12 cellular contexts compared by ENCODE assay signal in genomic region chr3:94071713-94072284, GRCh38. TPM values are rescaled to one million over a fixed set of nuclear protein-coding genes. Genes with fewer than 3 reads are reported as not detected.
A peak's percentile ranks its signal among the peaks of the same experiment; 100 is the strongest.
DNase-seq lines count a peak whose midpoint lies in the region; ATAC-seq and TF ChIP-seq lines count a peak whose summit lies in the region.
"Had no signal": no experiment of that assay in that cellular context is flagged by ENCODE, and none has a peak within 500 bp of the region (broad histone marks: within the 10 kb centered on the region; RNA-seq: fewer than 3 reads in every experiment).

No MANE protein-coding gene starts in this region.

- 89 to 92% methylated on average over 4 of the region's 4 CpGs for WGBS in thyroid gland, 2 donors

- CTCF ChIA-PET in activated CD4-positive, alpha-beta memory T cell treated with anti-CD3 and anti-CD28 coated beads, Interleukin-2, amount 10 ng/mL, durations not matched to agents 7 days and 5 days (lab: Charles Lee) = interaction anchor here (0.7 to 1.1 kb wide), 2 partner anchors 9 to 67 kb away, joined by 3 read pairs; partner anchors contain the start of genes DHFR2 and NSUN3
- CTCF ChIA-PET in activated CD4-positive, alpha-beta memory T cell treated with anti-CD3 and anti-CD28 coated beads for 36 hours (lab: Charles Lee) = interaction anchor here (1.9 to 3.8 kb wide), 2 partner anchors 34 to 68 kb away, joined by 5 to 52 read pairs; no protein-coding TSS in a partner anchor

- no peaks in the 10 kb centered on the region for H3K27me3 Mint-ChIP-seq in activated CD4-positive, alpha-beta memory T cell treated with anti-CD3 and anti-CD28 coated beads, Interleukin-2, amount 10 ng/mL, durations not matched to agents 7 days and 5 days
- no peaks in the 10 kb centered on the region for H3K27me3 Mint-ChIP-seq in activated CD4-positive, alpha-beta memory T cell treated with anti-CD3 and anti-CD28 coated beads for 36 hours

- peak; percentile 27 for DNase-seq in activated CD4-positive, alpha-beta memory T cell treated with anti-CD3 and anti-CD28 coated beads, Interleukin-2, amount 10 ng/mL, durations not matched to agents 7 days and 5 days
- DNase-seq in activated CD4-positive, alpha-beta memory T cell treated with anti-CD3 and anti-CD28 coated beads for 36 hours = no peak
- no peak for DNase-seq in stimulated activated effector memory CD8-positive, alpha-beta T cell treated with anti-CD3 and anti-CD28 coated beads, Interleukin-12 subunit alpha, Interleukin-12 subunit beta, amount 100 ng/mL, for 72 hours (ENCODE audit: low spot score in 2 of 2)
- DNase-seq in SKM-1 treated with dmso at 0.1 percent for 144 hours (lab: John Stamatoyannopoulos, UW; ENCODE audit: unreplicated experiment) = no peak
- DNase-seq in thyroid gland = no peak
- no peak for DNase-seq in HUDEP-2 (lab: John Stamatoyannopoulos, UW; ENCODE audit: unreplicated experiment in 76 of 76)
- DNase-seq: NCI-H446; occipital lobe; stimulated activated CD4-positive, alpha-beta T cell treated with anti-CD3 and anti-CD28 coated beads, Interleukin-4, amount 100 ng/mL, for 1 hour had no signal

- no peaks in the 10 kb centered on the region for H3K4me1 ChIP-seq in thyroid gland

- no peak overlapping the region for H3K4me3 Mint-ChIP-seq in activated CD4-positive, alpha-beta memory T cell treated with anti-CD3 and anti-CD28 coated beads, Interleukin-2, amount 10 ng/mL, durations not matched to agents 7 days and 5 days
- no peak overlapping the region for H3K4me3 Mint-ChIP-seq in activated CD4-positive, alpha-beta memory T cell treated with anti-CD3 and anti-CD28 coated beads for 36 hours
- no peak overlapping the region for H3K4me3 Mint-ChIP-seq in stimulated activated effector memory CD8-positive, alpha-beta T cell treated with anti-CD3 and anti-CD28 coated beads, Interleukin-12 subunit alpha, Interleukin-12 subunit beta, amount 100 ng/mL, for 72 hours

- POLR2A ChIA-PET in activated CD4-positive, alpha-beta memory T cell treated with anti-CD3 and anti-CD28 coated beads, Interleukin-2, amount 10 ng/mL, durations not matched to agents 7 days and 5 days (lab: Charles Lee) = interaction anchor here (1.2 to 2.3 kb wide), 2 partner anchors 9 to 92 kb away, joined by 3 to 23 read pairs; partner anchors contain the start of genes DHFR2 and NSUN3
- POLR2A ChIA-PET in activated CD4-positive, alpha-beta memory T cell treated with anti-CD3 and anti-CD28 coated beads for 36 hours (lab: Charles Lee) = no interaction called here

- intact Hi-C loops in activated CD4-positive, alpha-beta memory T cell treated with anti-CD3 and anti-CD28 coated beads for 36 hours (cut with micrococcal nuclease) = no loop called here
- intact Hi-C loops in thyroid gland (cut with DNase I) = no loop called here

- peaks cover 50% of the 10 kb centered on the region for H3K4me1 Mint-ChIP-seq in activated CD4-positive, alpha-beta memory T cell treated with anti-CD3 and anti-CD28 coated beads, Interleukin-2, amount 10 ng/mL, durations not matched to agents 7 days and 5 days
- peaks cover 56% of the 10 kb centered on the region for H3K4me1 Mint-ChIP-seq in activated CD4-positive, alpha-beta memory T cell treated with anti-CD3 and anti-CD28 coated beads for 36 hours (ENCODE audit: low read depth)
- H3K4me1 Mint-ChIP-seq in stimulated activated effector memory CD8-positive, alpha-beta T cell treated with anti-CD3 and anti-CD28 coated beads, Interleukin-12 subunit alpha, Interleukin-12 subunit beta, amount 100 ng/mL, for 72 hours = peaks cover 59% of the 10 kb centered on the region

- ATAC-seq in HG02588 (IDR thresholded peaks at IDR 0.05; ENCODE audit: unreplicated experiment) (peak; percentile 56), HG03442 (IDR thresholded peaks at IDR 0.05; ENCODE audit: unreplicated experiment) (peak; percentile 87)
- peak; percentile 85 for ATAC-seq in stimulated activated effector memory CD8-positive, alpha-beta T cell treated with anti-CD3 and anti-CD28 coated beads, Interleukin-12 subunit alpha, Interleukin-12 subunit beta, amount 100 ng/mL, for 72 hours

- no peak for TF ChIP-seq POLR2A in thyroid gland (IDR thresholded peaks at IDR 0.05)

- no peaks in the 10 kb centered on the region for H3K9me3 ChIP-seq in thyroid gland
- H3K9me3 ChIP-seq: tibial nerve had no signal

- peaks cover 0 to 2% of the 10 kb centered on the region in 2 donors for H3K36me3 ChIP-seq in thyroid gland

- H3K9me3 Mint-ChIP-seq in activated CD4-positive, alpha-beta memory T cell treated with anti-CD3 and anti-CD28 coated beads, Interleukin-2, amount 10 ng/mL, durations not matched to agents 7 days and 5 days = peaks cover 6% of the 10 kb centered on the region
- H3K9me3 Mint-ChIP-seq in activated CD4-positive, alpha-beta memory T cell treated with anti-CD3 and anti-CD28 coated beads for 36 hours = peaks cover 9% of the 10 kb centered on the region
- no peaks in the 10 kb centered on the region for H3K9me3 Mint-ChIP-seq in stimulated activated effector memory CD8-positive, alpha-beta T cell treated with anti-CD3 and anti-CD28 coated beads, Interleukin-12 subunit alpha, Interleukin-12 subunit beta, amount 100 ng/mL, for 72 hours

- no peak overlapping the region for H3K27ac ChIP-seq in thyroid gland
- H3K27ac ChIP-seq: tibial nerve had no signal

- H3K4me3 ChIP-seq in thyroid gland (replicated peaks in 1 of 3) = no peak overlapping the region
- H3K4me3 ChIP-seq: tibial nerve had no signal

- no peak for TF ChIP-seq CTCF in thyroid gland (IDR thresholded peaks at IDR 0.05)

- H3K27me3 ChIP-seq in thyroid gland = no peaks in the 10 kb centered on the region
- H3K27me3 ChIP-seq: tibial nerve had no signal

- peaks cover 73% of the 10 kb centered on the region for H3K36me3 Mint-ChIP-seq in activated CD4-positive, alpha-beta memory T cell treated with anti-CD3 and anti-CD28 coated beads, Interleukin-2, amount 10 ng/mL, durations not matched to agents 7 days and 5 days (ENCODE audit: low read depth)
- H3K36me3 Mint-ChIP-seq in activated CD4-positive, alpha-beta memory T cell treated with anti-CD3 and anti-CD28 coated beads for 36 hours = peaks cover 49% of the 10 kb centered on the region
- H3K36me3 Mint-ChIP-seq in stimulated activated effector memory CD8-positive, alpha-beta T cell treated with anti-CD3 and anti-CD28 coated beads, Interleukin-12 subunit alpha, Interleukin-12 subunit beta, amount 100 ng/mL, for 72 hours = peaks cover 48% of the 10 kb centered on the region

- H3K27ac Mint-ChIP-seq in activated CD4-positive, alpha-beta memory T cell treated with anti-CD3 and anti-CD28 coated beads, Interleukin-2, amount 10 ng/mL, durations not matched to agents 7 days and 5 days = peak overlapping the region; percentile 52
- H3K27ac Mint-ChIP-seq in activated CD4-positive, alpha-beta memory T cell treated with anti-CD3 and anti-CD28 coated beads for 36 hours = no peak overlapping the region
- peak overlapping the region; percentile 60 for H3K27ac Mint-ChIP-seq in stimulated activated effector memory CD8-positive, alpha-beta T cell treated with anti-CD3 and anti-CD28 coated beads, Interleukin-12 subunit alpha, Interleukin-12 subunit beta, amount 100 ng/mL, for 72 hours

RNA-seq across cellular contexts. Expression of gene NSUN3, which starts 8.9 kb away (rescaled TPM):
- 10 to 100 TPM; 15.2 to 16.1 TPM for total RNA-seq in activated CD4-positive, alpha-beta memory T cell treated with anti-CD3 and anti-CD28 coated beads, Interleukin-2, amount 10 ng/mL, durations not matched to agents 7 days and 5 days
- 10 to 100 TPM; 15.3 to 16.2 TPM for total RNA-seq in activated CD4-positive, alpha-beta memory T cell treated with anti-CD3 and anti-CD28 coated beads for 36 hours
- total RNA-seq in thyroid gland = 10 to 100 TPM; 12.5 to 22.5 (median 15.4) TPM

RNA-seq across cellular contexts. Expression of gene DHFR2, which starts 9.1 kb away (rescaled TPM):
- total RNA-seq in activated CD4-positive, alpha-beta memory T cell treated with anti-CD3 and anti-CD28 coated beads, Interleukin-2, amount 10 ng/mL, durations not matched to agents 7 days and 5 days = 10 to 100 TPM in 1 of 2 experiments, 1 to 10 TPM in 1; 9.4 to 10.4 TPM
- total RNA-seq in activated CD4-positive, alpha-beta memory T cell treated with anti-CD3 and anti-CD28 coated beads for 36 hours = 1 to 10 TPM; 6.8 to 9.7 TPM
- total RNA-seq in thyroid gland = 1 to 10 TPM; 5.5 to 7.7 (median 6.4) TPM

RNA-seq across cellular contexts. Expression of gene STX19, which starts 43.4 kb away (rescaled TPM):
- total RNA-seq in activated CD4-positive, alpha-beta memory T cell treated with anti-CD3 and anti-CD28 coated beads, Interleukin-2, amount 10 ng/mL, durations not matched to agents 7 days and 5 days = not detected
- total RNA-seq in activated CD4-positive, alpha-beta memory T cell treated with anti-CD3 and anti-CD28 coated beads for 36 hours = not detected
- not detected for total RNA-seq in thyroid gland
- total RNA-seq: occipital lobe, tibial nerve had no signal
